ENCODE assay signal across 8 cellular contexts in genomic region chr17:41647940-41648410, GRCh38. TPM values are rescaled to one million over a fixed set of nuclear protein-coding genes. Genes with fewer than 3 reads are reported as not detected.
DNase-seq lines count a peak whose midpoint lies in the region; ATAC-seq and TF ChIP-seq lines count a peak whose summit lies in the region.

No MANE protein-coding gene starts in this region.

- H3K27me3 ChIP-seq in BLaER1 (no peaks in the 10 kb centered on the region), H7 (ENCODE audit: control insufficient read depth, insufficient read depth, low read length) (peaks cover 3% of the 10 kb centered on the region; the same call in 1 of the 2 replicates)

- H3K4me2 ChIP-seq in BLaER1: peak overlapping the region; percentile 94

- no peak overlapping the region for H3K27ac ChIP-seq in BLaER1

- peak overlapping the region; percentile 32; the same call in 1 of the 2 replicates for H3K9ac ChIP-seq in BLaER1

- peak; percentile 92 for TF ChIP-seq CTCF in choroid plexus epithelial cell (conservative IDR thresholded peaks at IDR 0.05; ENCODE audit: low read depth, low read length)

- H3K4me1 ChIP-seq in BLaER1: peaks cover 11% of the 10 kb centered on the region

- no peaks in the 10 kb centered on the region for H4K20me1 ChIP-seq in BLaER1

- ATAC-seq in GM21526 (IDR thresholded peaks at IDR 0.05; ENCODE audit: low FRiP score, unreplicated experiment): no peak

- H3K9me3 ChIP-seq in BLaER1: no peaks in the 10 kb centered on the region

- H3K4me3 ChIP-seq in BLaER1 (peak overlapping the region; percentile 61), H7 (ENCODE audit: insufficient read depth, low read depth, low read length) (peak overlapping the region; percentile 46; the same call in 1 of the 2 replicates), choroid plexus epithelial cell (ENCODE audit: low read depth, low read length) (peak overlapping the region; percentile 51)

- peak; percentile 98 for DNase-seq in H7
- peak; percentile 54 to 84 for DNase-seq in NCI-H446 (lab: John Stamatoyannopoulos, UW)
- DNase-seq in activated CD4-positive, alpha-beta T cell treated with anti-CD3 and anti-CD28 coated beads for 4 hours: peak; percentile 83 to 90
- DNase-seq in choroid plexus epithelial cell (ENCODE audit: low read depth): peak; percentile 67
- DNase-seq in kidney glomerular epithelial cell (lab: John Stamatoyannopoulos, UW): peak; percentile 60
- peak; percentile 75 to 93 for DNase-seq in stimulated activated CD4-positive, alpha-beta T cell treated with anti-CD3 and anti-CD28 coated beads, Interleukin-1b, Interleukin-23, amount 100 ng/mL, for 1 hour (ENCODE audit: low read depth in 2 of 2)

- H3K36me3 ChIP-seq in BLaER1: no peaks in the 10 kb centered on the region
- no peaks in the 10 kb centered on the region for H3K36me3 ChIP-seq in H7 (replicated peaks; ENCODE audit: control insufficient read depth, insufficient read depth, low read length)

RNA-seq across cellular contexts. Expression of gene KRT17, which starts 23.6 kb away (rescaled TPM):
- 0.07 TPM in 1 of 2 replicates, not detected in the other for total RNA-seq in H7 (2014; rRNA removed; shearing (Covaris generic))

RNA-seq across cellular contexts. Expression of gene KRT16, which starts 35.4 kb away (rescaled TPM):
- not detected in 2 replicates for total RNA-seq in H7 (2014; rRNA removed; shearing (Covaris generic))

RNA-seq across cellular contexts. Expression of gene EIF1, which starts 40.7 kb away (rescaled TPM):
- 62.6 and 74.3 TPM in 2 replicates for total RNA-seq in H7 (2014; rRNA removed; shearing (Covaris generic))
